ENCODE assay signal across 13 cellular contexts in the genomic region with DNA sequence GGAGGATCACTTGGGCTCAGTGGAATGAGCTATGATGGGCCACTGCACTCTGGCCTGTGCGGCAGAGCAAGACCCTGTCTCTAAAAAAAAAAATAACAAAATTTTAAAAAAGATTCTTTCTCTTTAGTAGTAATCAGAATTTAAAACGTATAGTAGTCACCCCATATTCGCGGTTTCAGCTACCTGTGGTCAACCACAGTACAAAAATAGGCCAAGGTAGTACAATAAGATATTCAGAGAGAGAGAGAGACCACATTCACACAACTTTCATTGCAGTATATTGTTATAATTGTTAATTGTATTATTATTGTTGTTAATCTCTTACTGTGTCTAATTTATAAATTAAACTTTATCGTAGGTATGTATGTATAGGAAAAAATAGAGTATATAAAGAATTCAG.
DNase-seq lines count a peak whose midpoint lies in the region; ATAC-seq lines count a peak whose summit lies in the region.
"Had no signal": no experiment of that assay in that cellular context is flagged by ENCODE, and none has a peak within 500 bp of the region (broad histone marks: within the 10 kb centered on the region; RNA-seq: fewer than 3 reads in every experiment).

No MANE protein-coding gene starts in this region.

- DNase-seq in activated naive CD4-positive, alpha-beta T cell treated with anti-CD3 and anti-CD28 coated beads, Interleukin-2, amount 10 ng/mL, durations not matched to agents 7 days and 5 days = peak; percentile 34
- DNase-seq in activated naive CD4-positive, alpha-beta T cell treated with Interleukin-2 at 50 U/mL for 16 hours = no peak
- DNase-seq in stimulated activated naive B cell treated with anti-CD40 and anti-IgM and Interleukin-4, amounts not matched to agents 10 μg/mL and 1 μg/mL and 100 μg/mL, for 72 hours = no peak
- DNase-seq in KG1 (lab: John Stamatoyannopoulos, UW) (no peak), epidermal melanocyte (ENCODE audit: insufficient read length, low spot score) (no peak), SKM-1 (lab: John Stamatoyannopoulos, UW; ENCODE audit: unreplicated experiment) (no peak)
- DNase-seq: activated T-cell treated with anti-CD3 and anti-CD28 coated beads, Interleukin-2, amount 50 U/mL, for 1 hour; DND-41; NCI-H2171 treated with DMSO at 0.1 percent for 48 hours; stimulated activated CD4-positive, alpha-beta T cell treated with anti-CD3 and anti-CD28 coated beads, Interleukin-4, amount 100 ng/mL, for 24 hours had no signal

- CTCF ChIA-PET in activated naive CD4-positive, alpha-beta T cell treated with anti-CD3 and anti-CD28 coated beads, Interleukin-2, amount 10 ng/mL, durations not matched to agents 7 days and 5 days (lab: Charles Lee) = no interaction called here

- peaks cover 25% of the 10 kb centered on the region for H3K4me1 Mint-ChIP-seq in activated naive CD4-positive, alpha-beta T cell treated with anti-CD3 and anti-CD28 coated beads, Interleukin-2, amount 10 ng/mL, durations not matched to agents 7 days and 5 days
- H3K4me1 Mint-ChIP-seq in stimulated activated naive B cell treated with anti-CD40 and anti-IgM and Interleukin-4, amounts not matched to agents 10 μg/mL and 1 μg/mL and 100 μg/mL, for 72 hours = peaks cover 0 to 6% of the 10 kb centered on the region in 2 donors

- H3K9me3 Mint-ChIP-seq in activated naive CD4-positive, alpha-beta T cell treated with anti-CD3 and anti-CD28 coated beads, Interleukin-2, amount 10 ng/mL, durations not matched to agents 7 days and 5 days = no peaks in the 10 kb centered on the region
- H3K9me3 Mint-ChIP-seq in stimulated activated naive B cell treated with anti-CD40 and anti-IgM and Interleukin-4, amounts not matched to agents 10 μg/mL and 1 μg/mL and 100 μg/mL, for 72 hours = no peaks in the 10 kb centered on the region

- no peak overlapping the region for H3K4me3 Mint-ChIP-seq in activated naive CD4-positive, alpha-beta T cell treated with anti-CD3 and anti-CD28 coated beads, Interleukin-2, amount 10 ng/mL, durations not matched to agents 7 days and 5 days
- no peak overlapping the region for H3K4me3 Mint-ChIP-seq in stimulated activated naive B cell treated with anti-CD40 and anti-IgM and Interleukin-4, amounts not matched to agents 10 μg/mL and 1 μg/mL and 100 μg/mL, for 72 hours

- no peak overlapping the region for H3K27ac Mint-ChIP-seq in activated naive CD4-positive, alpha-beta T cell treated with anti-CD3 and anti-CD28 coated beads, Interleukin-2, amount 10 ng/mL, durations not matched to agents 7 days and 5 days
- H3K27ac Mint-ChIP-seq in stimulated activated naive B cell treated with anti-CD40 and anti-IgM and Interleukin-4, amounts not matched to agents 10 μg/mL and 1 μg/mL and 100 μg/mL, for 72 hours = no peak overlapping the region

- no peaks in the 10 kb centered on the region for H3K27me3 Mint-ChIP-seq in activated naive CD4-positive, alpha-beta T cell treated with anti-CD3 and anti-CD28 coated beads, Interleukin-2, amount 10 ng/mL, durations not matched to agents 7 days and 5 days
- no peaks in the 10 kb centered on the region for H3K27me3 Mint-ChIP-seq in stimulated activated naive B cell treated with anti-CD40 and anti-IgM and Interleukin-4, amounts not matched to agents 10 μg/mL and 1 μg/mL and 100 μg/mL, for 72 hours

- ATAC-seq in GM21723 (IDR thresholded peaks at IDR 0.05; ENCODE audit: unreplicated experiment) (peak; percentile 93), HG03432 (IDR thresholded peaks at IDR 0.05; ENCODE audit: unreplicated experiment) (peak; percentile 87)
- ATAC-seq in stimulated activated naive B cell treated with anti-CD40 and anti-IgM and Interleukin-4, amounts not matched to agents 10 μg/mL and 1 μg/mL and 100 μg/mL, for 72 hours (replicated peaks) = peak; percentile 25 to 53
- ATAC-seq: Panc1 had no signal

- H3K36me3 Mint-ChIP-seq in activated naive CD4-positive, alpha-beta T cell treated with anti-CD3 and anti-CD28 coated beads, Interleukin-2, amount 10 ng/mL, durations not matched to agents 7 days and 5 days = peaks cover 34% of the 10 kb centered on the region
- peaks cover 22 to 35% of the 10 kb centered on the region in 2 donors for H3K36me3 Mint-ChIP-seq in stimulated activated naive B cell treated with anti-CD40 and anti-IgM and Interleukin-4, amounts not matched to agents 10 μg/mL and 1 μg/mL and 100 μg/mL, for 72 hours

Comparison
In these comparisons a context has a peak if more than half of its experiments do, and no peak if none do; other contexts are left out.
1. ATAC-seq: peak in every context shown above with its lines; median percentile 93 in GM21723; 87 in HG03432; 39 in stimulated activated naive B cell treated with anti-CD40 and anti-IgM and Interleukin-4, amounts not matched to agents 10 μg/mL and 1 μg/mL and 100 μg/mL, for 72 hours.